Comparison of ENCODE assay signal across 8 cellular contexts in genomic region chr12:123761841-123762714, GRCh38. TPM values are rescaled to one million over a fixed set of nuclear protein-coding genes. Genes with fewer than 3 reads are reported as not detected.
A peak's percentile ranks its signal among the peaks of the same experiment; 100 is the strongest.
DNase-seq lines count a peak whose midpoint lies in the region; ATAC-seq and FAIRE-seq lines count a peak whose summit lies in the region.

Gene DNAH10, plus strand, starts transcription at chr12:123762301. Its CDS starts 36 bp downstream, at chr12:123762337.

- no peaks in the 10 kb centered on the region for H3K27me3 ChIP-seq in small intestine (ENCODE audit: control insufficient read depth in 2 of 2, insufficient read depth in 2 of 2, low read length in 2 of 2)

- WGBS in small intestine, 3 donors = 1 to 2% (median 1%) methylated on average over 81 to 105 of the region's 105 CpGs

- peak; percentile 51 for ATAC-seq in GM21786 (IDR thresholded peaks at IDR 0.05; ENCODE audit: unreplicated experiment)

- peak within 1 kb of the TSS; percentile 14 to 36 for H3K27ac ChIP-seq in small intestine (ENCODE audit: low read depth in 1 of 2, low read length in 1 of 2)

- peak within 1 kb of the TSS; percentile 53 to 73 for H3K4me3 ChIP-seq in small intestine (ENCODE audit: low read depth in 1 of 2, low read length in 2 of 2)

- DNase-seq in NCI-H345 treated with DMSO at 0.1 percent for 48 hours (lab: John Stamatoyannopoulos, UW; ENCODE audit: unreplicated experiment) = peak; percentile 6
- peak; percentile 29 for DNase-seq in activated gamma-delta T cell treated with Interleukin-2 at 50 U/mL for 16 hours
- peak; percentile 32 for DNase-seq in hepatic stellate cell (ENCODE audit: low spot score)
- DNase-seq in small intestine = peak; percentile 49
- no peak for DNase-seq in SKM-1 (lab: John Stamatoyannopoulos, UW; ENCODE audit: unreplicated experiment)
- no peak for DNase-seq in A172 (ENCODE audit: low spot score)

- H3K4me1 ChIP-seq in ES-I3 (ENCODE audit: insufficient read depth, low read length) (no peaks in the 10 kb centered on the region; the same call in 1 of the 2 replicates), small intestine (ENCODE audit: control insufficient read depth in 2 of 2, insufficient read depth in 1 of 2, low read depth in 1 of 2, low read length in 1 of 2) (peaks cover 0 to 4% of the 10 kb centered on the region in 2 donors)

- H3K36me3 ChIP-seq in ES-I3 (ENCODE audit: insufficient read depth, low read length) = no peaks in the 10 kb centered on the region
- peaks cover 0 to 2% of the 10 kb centered on the region in 2 donors for H3K36me3 ChIP-seq in small intestine (ENCODE audit: control insufficient read depth in 2 of 2, insufficient read depth in 2 of 2, low read length in 2 of 2)

- no peak for FAIRE-seq in small intestine (lab: Jason Lieb, UNC)

- H3K9me3 ChIP-seq in ES-I3 (ENCODE audit: control insufficient read depth, insufficient read depth, low read length) = no peaks in the 10 kb centered on the region
- H3K9me3 ChIP-seq in small intestine (ENCODE audit: control insufficient read depth, low read depth) = no peaks in the 10 kb centered on the region

- H3K9ac ChIP-seq in ES-I3 (ENCODE audit: low read depth, low read length) = peak within 1 kb of the TSS; percentile 62; the same call in 1 of the 2 replicates

RNA-seq across cellular contexts. Expression of gene DNAH10, which starts in this region (rescaled TPM):
- polyA plus RNA-seq in small intestine = under 1 TPM in 2 of 3 donors, not detected in 1; 0.22 to 0.45 TPM
- total RNA-seq in A172 (2014; rRNA removed; shearing (Covaris generic)) = 0.09 and 1.1 TPM in 2 replicates

Comparison
In these comparisons a context has a peak if more than half of its experiments do, and no peak if none do; other contexts are left out.
1. Peak in DNase-seq, H3K4me3 ChIP-seq and H3K27ac ChIP-seq in small intestine; RNA of the gene not detected or under 1 TPM.
2. DNase-seq: peak in NCI-H345 treated with DMSO at 0.1 percent for 48 hours (single experiment), activated gamma-delta T cell treated with Interleukin-2 at 50 U/mL for 16 hours (single experiment) and hepatic stellate cell (single experiment); none in SKM-1 (single experiment) and A172 (single experiment).